Comparison of ENCODE assay signal across 10 cellular contexts in genomic region chr2:10405441-10405840, GRCh38. TPM values are rescaled to one million over a fixed set of nuclear protein-coding genes. Genes with fewer than 3 reads are reported as not detected.
DNase-seq lines count a peak whose midpoint lies in the region; ATAC-seq, FAIRE-seq and TF ChIP-seq lines count a peak whose summit lies in the region.
"Had no signal": no experiment of that assay in that cellular context is flagged by ENCODE, and none has a peak within 500 bp of the region (broad histone marks: within the 10 kb centered on the region; RNA-seq: fewer than 3 reads in every experiment).

No MANE protein-coding gene starts in this region.

- TF ChIP-seq CTCF in chondrocyte (IDR thresholded peaks at IDR 0.05) (no peak), lower leg skin (IDR thresholded peaks at IDR 0.05) (no peak)

- no peaks in the 10 kb centered on the region for H3K27me3 Mint-ChIP-seq in chondrocyte (ENCODE audit: low read depth)
- H3K27me3 Mint-ChIP-seq in stimulated activated memory B cell treated with anti-CD40 and anti-IgM and Interleukin-4, amounts not matched to agents 10 μg/mL and 1 μg/mL and 100 μg/mL, for 72 hours, result no peaks in the 10 kb centered on the region
- H3K27me3 Mint-ChIP-seq: B cell had no signal

- in situ Hi-C loops in G401 (cut with HindIII; ENCODE audit: low sequenced_read_pairs), result no loop called here

- 26 to 38% methylated on average over 10 to 11 of the region's 13 CpGs for WGBS in lower leg skin, 2 donors

- H3K27ac Mint-ChIP-seq in chondrocyte (ENCODE audit: unreplicated experiment), result peak overlapping the region; percentile 92
- no peak overlapping the region for H3K27ac Mint-ChIP-seq in stimulated activated memory B cell treated with anti-CD40 and anti-IgM and Interleukin-4, amounts not matched to agents 10 μg/mL and 1 μg/mL and 100 μg/mL, for 72 hours

- intact Hi-C loops in lower leg skin (cut with DNase I; ENCODE audit: low total_unique reads), result no loop called here

- H3K4me1 Mint-ChIP-seq in chondrocyte (ENCODE audit: low read depth), result peaks cover 67% of the 10 kb centered on the region
- peaks cover 64% of the 10 kb centered on the region for H3K4me1 Mint-ChIP-seq in stimulated activated memory B cell treated with anti-CD40 and anti-IgM and Interleukin-4, amounts not matched to agents 10 μg/mL and 1 μg/mL and 100 μg/mL, for 72 hours

- peak; percentile 62 for FAIRE-seq in urothelium cell line (lab: Jason Lieb, UNC)

- DNase-seq in NCI-H2196 (lab: John Stamatoyannopoulos, UW; ENCODE audit: unreplicated experiment) (peak; percentile 54), NCI-H2196 treated with DMSO at 0.1 percent for 48 hours (lab: John Stamatoyannopoulos, UW; ENCODE audit: unreplicated experiment) (no peak), chondrocyte (ENCODE audit: low spot score) (no peak), lower leg skin (ENCODE audit: low spot score in 2 of 2) (peak; percentile 55 to 91), urothelium cell line (ENCODE audit: low spot score) (peak; percentile 95), G401 (ENCODE audit: low spot score) (no peak)
- DNase-seq: NCI-H1048 had no signal

- no peak for TF ChIP-seq POLR2A in lower leg skin (IDR thresholded peaks at IDR 0.05)

- peak overlapping the region; percentile 47 for H3K4me3 Mint-ChIP-seq in chondrocyte (ENCODE audit: unreplicated experiment)
- H3K4me3 Mint-ChIP-seq in stimulated activated memory B cell treated with anti-CD40 and anti-IgM and Interleukin-4, amounts not matched to agents 10 μg/mL and 1 μg/mL and 100 μg/mL, for 72 hours, result no peak overlapping the region
- H3K4me3 Mint-ChIP-seq: B cell had no signal

- peaks cover 2% of the 10 kb centered on the region for H3K36me3 Mint-ChIP-seq in chondrocyte (ENCODE audit: low read depth)
- peaks cover 15% of the 10 kb centered on the region for H3K36me3 Mint-ChIP-seq in stimulated activated memory B cell treated with anti-CD40 and anti-IgM and Interleukin-4, amounts not matched to agents 10 μg/mL and 1 μg/mL and 100 μg/mL, for 72 hours

- no peaks in the 10 kb centered on the region for H3K9me3 Mint-ChIP-seq in chondrocyte (ENCODE audit: low read depth)
- H3K9me3 Mint-ChIP-seq in stimulated activated memory B cell treated with anti-CD40 and anti-IgM and Interleukin-4, amounts not matched to agents 10 μg/mL and 1 μg/mL and 100 μg/mL, for 72 hours, result no peaks in the 10 kb centered on the region

- no peak for ATAC-seq in GM18870 (IDR thresholded peaks at IDR 0.05; ENCODE audit: unreplicated experiment)
- no peak for ATAC-seq in stimulated activated memory B cell treated with anti-CD40 and anti-IgM and Interleukin-4, amounts not matched to agents 10 μg/mL and 1 μg/mL and 100 μg/mL, for 72 hours

- no peak overlapping the region for H3K4me3 ChIP-seq in lower leg skin (ENCODE audit: low read depth, poor library complexity, severe bottlenecking)

RNA-seq across cellular contexts. Expression of gene ODC1, which starts 42.7 kb away (rescaled TPM):
- total RNA-seq in chondrocyte, result 44.4 to 65.3 TPM (median 61.6 TPM) in 3 replicates
- 10 to 100 TPM; 11.5 to 19.7 (median 17.8) TPM for total RNA-seq in lower leg skin
- total RNA-seq in G401 (2014; rRNA removed; shearing (Covaris generic)), result 382 and 511 TPM in 2 replicates

Comparison
In these comparisons a context has a peak if more than half of its experiments do, and no peak if none do; other contexts are left out.
1. DNase-seq: peak in NCI-H2196 (single experiment), lower leg skin (2 of 2) and urothelium cell line (single experiment); none in NCI-H2196 treated with DMSO at 0.1 percent for 48 hours (single experiment), chondrocyte (single experiment) and G401 (single experiment).